26 cellular contexts compared by ENCODE assay signal in genomic region chr7:22128528-22128920, GRCh38.
DNase-seq lines count a peak whose midpoint lies in the region; ATAC-seq and TF ChIP-seq lines count a peak whose summit lies in the region.
"Had no signal": no experiment of that assay in that cellular context is flagged by ENCODE, and none has a peak within 500 bp of the region (broad histone marks: within the 10 kb centered on the region; RNA-seq: fewer than 3 reads in every experiment).

No MANE protein-coding gene starts in this region.

- H3K27me3 Mint-ChIP-seq in activated CD4-positive, alpha-beta memory T cell treated with anti-CD3 and anti-CD28 coated beads, Interleukin-2, amount 10 ng/mL, durations not matched to agents 7 days and 5 days, result peaks cover 35% of the 10 kb centered on the region

- no peak overlapping the region for H3K4me2 ChIP-seq in parathyroid adenoma (ENCODE audit: low read length)
- H3K4me2 ChIP-seq: A549 had no signal

- no peak overlapping the region for H3K9ac ChIP-seq in parathyroid adenoma
- H3K9ac ChIP-seq: GM23248 had no signal

- no peak for TF ChIP-seq EP300 in upper lobe of left lung (IDR thresholded peaks at IDR 0.05)

- H2AFZ ChIP-seq in parathyroid adenoma, result no peak overlapping the region
- H2AFZ ChIP-seq: GM23248 had no signal

- H3K4me1 Mint-ChIP-seq in activated CD4-positive, alpha-beta memory T cell treated with anti-CD3 and anti-CD28 coated beads, Interleukin-2, amount 10 ng/mL, durations not matched to agents 7 days and 5 days, result peaks cover 3% of the 10 kb centered on the region
- H3K4me1 Mint-ChIP-seq: CD8-positive, alpha-beta memory T cell had no signal

- H3K9me3 Mint-ChIP-seq in activated CD4-positive, alpha-beta memory T cell treated with anti-CD3 and anti-CD28 coated beads, Interleukin-2, amount 10 ng/mL, durations not matched to agents 7 days and 5 days, result no peaks in the 10 kb centered on the region
- H3K9me3 Mint-ChIP-seq: CD8-positive, alpha-beta memory T cell had no signal

- H3K27ac ChIP-seq in left ventricle myocardium inferior (replicated peaks), result peak overlapping the region; percentile 59
- peak overlapping the region; percentile 72 for H3K27ac ChIP-seq in WERI-Rb-1
- peak overlapping the region; percentile 73 for H3K27ac ChIP-seq in parathyroid adenoma
- peak overlapping the region; percentile 6 to 46 (median 23) for H3K27ac ChIP-seq in upper lobe of left lung
- H3K27ac ChIP-seq: A549, C4-2B, GM23248 had no signal

- TF ChIP-seq CTCF in left ventricle myocardium inferior (IDR thresholded peaks at IDR 0.05; ENCODE audit: borderline replicate concordance) (no peak), WERI-Rb-1 (IDR thresholded peaks at IDR 0.05; ENCODE audit: low read depth, low read length) (no peak), parathyroid adenoma (IDR thresholded peaks at IDR 0.05) (no peak), upper lobe of left lung (IDR thresholded peaks at IDR 0.05) (no peak)

- H3K27ac Mint-ChIP-seq in activated CD4-positive, alpha-beta memory T cell treated with anti-CD3 and anti-CD28 coated beads, Interleukin-2, amount 10 ng/mL, durations not matched to agents 7 days and 5 days, result no peak overlapping the region

- DNase-seq in left ventricle myocardium inferior (no peak), left cardiac atrium (no peak), WERI-Rb-1 (no peak), upper lobe of left lung (no peak), NCI-H446 treated with DMSO at 0.1 percent for 48 hours (lab: John Stamatoyannopoulos, UW) (no peak)
- no peak for DNase-seq in activated CD4-positive, alpha-beta memory T cell treated with anti-CD3 and anti-CD28 coated beads, Interleukin-2, amount 10 ng/mL, durations not matched to agents 7 days and 5 days
- DNase-seq: CD8-positive, alpha-beta memory T cell; DMS 273 treated with DMSO at 0.1 percent for 48 hours; DMS79; EL; GDM1; H7; KBM-7; MV-4-11; NCI-H1105; NCI-H1436 treated with DMSO at 0.1 percent for 48 hours; NCI-H1930; NCI-H2107; NCI-H524 treated with DMSO at 0.1 percent for 48 hours; RPMI8226; SHP77 had no signal

- no peaks in the 10 kb centered on the region for H3K36me3 Mint-ChIP-seq in activated CD4-positive, alpha-beta memory T cell treated with anti-CD3 and anti-CD28 coated beads, Interleukin-2, amount 10 ng/mL, durations not matched to agents 7 days and 5 days (ENCODE audit: low read depth)
- H3K36me3 Mint-ChIP-seq: CD8-positive, alpha-beta memory T cell had no signal

- H3K79me2 ChIP-seq in parathyroid adenoma, result peaks cover 3% of the 10 kb centered on the region

- TF ChIP-seq POLR2A in upper lobe of left lung (IDR thresholded peaks at IDR 0.05), result no peak

- no peaks in the 10 kb centered on the region for H3K27me3 ChIP-seq in left ventricle myocardium inferior (ENCODE audit: low read depth)
- no peaks in the 10 kb centered on the region for H3K27me3 ChIP-seq in WERI-Rb-1 (ENCODE audit: insufficient read depth, low read depth, severe bottlenecking)
- H3K27me3 ChIP-seq in parathyroid adenoma (ENCODE audit: control insufficient read depth, insufficient read depth, low read length), result no peaks in the 10 kb centered on the region
- H3K27me3 ChIP-seq in upper lobe of left lung, result no peaks in the 10 kb centered on the region

- H3K36me3 ChIP-seq in left ventricle myocardium inferior (peaks cover 29% of the 10 kb centered on the region), WERI-Rb-1 (peaks cover 22% of the 10 kb centered on the region), parathyroid adenoma (ENCODE audit: control insufficient read depth, insufficient read depth, low read length) (no peaks in the 10 kb centered on the region), upper lobe of left lung (peaks cover 0 to 96% (median 28%) of the 10 kb centered on the region in 4 donors)

- ATAC-seq in left cardiac atrium (no peak), upper lobe of left lung (ENCODE audit: low FRiP score in 2 of 2) (no peak)
- ATAC-seq: A549, GM12878 had no signal

- H3K4me3 ChIP-seq in left ventricle myocardium inferior, result no peak overlapping the region
- H3K4me3 ChIP-seq in WERI-Rb-1 (ENCODE audit: low read depth, low read length), result no peak overlapping the region
- no peak overlapping the region for H3K4me3 ChIP-seq in parathyroid adenoma (ENCODE audit: low read depth, low read length)
- no peak overlapping the region for H3K4me3 ChIP-seq in upper lobe of left lung
- H3K4me3 ChIP-seq: A549, GM12878, GM23248 had no signal

- POLR2A ChIA-PET in activated CD4-positive, alpha-beta memory T cell treated with anti-CD3 and anti-CD28 coated beads, Interleukin-2, amount 10 ng/mL, durations not matched to agents 7 days and 5 days (lab: Charles Lee), result no interaction called here

- H3K4me1 ChIP-seq in left ventricle myocardium inferior, result peaks cover 49% of the 10 kb centered on the region
- peaks cover 81% of the 10 kb centered on the region for H3K4me1 ChIP-seq in parathyroid adenoma
- peaks cover 0 to 12% (median 5%) of the 10 kb centered on the region in 4 donors for H3K4me1 ChIP-seq in upper lobe of left lung
- H3K4me1 ChIP-seq: A549 had no signal

- H3K4me3 Mint-ChIP-seq in activated CD4-positive, alpha-beta memory T cell treated with anti-CD3 and anti-CD28 coated beads, Interleukin-2, amount 10 ng/mL, durations not matched to agents 7 days and 5 days, result no peak overlapping the region
- H3K4me3 Mint-ChIP-seq: CD8-positive, alpha-beta memory T cell had no signal

- WGBS in upper lobe of left lung, 2 donors, result 95 to 100% methylated on average over 4 of the region's 4 CpGs

- H3K9me3 ChIP-seq in left ventricle myocardium inferior (replicated peaks) (no peaks in the 10 kb centered on the region), WERI-Rb-1 (ENCODE audit: severe bottlenecking) (no peaks in the 10 kb centered on the region), parathyroid adenoma (ENCODE audit: control insufficient read depth, low read length) (no peaks in the 10 kb centered on the region), upper lobe of left lung (no peaks in the 10 kb centered on the region)
- H3K9me3 ChIP-seq: A549 had no signal

- CTCF ChIA-PET in activated CD4-positive, alpha-beta memory T cell treated with anti-CD3 and anti-CD28 coated beads, Interleukin-2, amount 10 ng/mL, durations not matched to agents 7 days and 5 days (lab: Charles Lee), result interaction anchor here (1.1 kb wide), 1 partner anchor 19 kb away, joined by 3 read pairs; no protein-coding TSS in a partner anchor

- intact Hi-C loops in left ventricle myocardium inferior (cut with micrococcal nuclease) (no loop called here), left cardiac atrium (cut with DNase I) (loop anchor here in 1 of 2 donors (5.0 kb wide), 1 partner anchor 89 kb away; no protein-coding TSS in a partner anchor)

Comparison
In these comparisons a context has a peak if more than half of its experiments do, and no peak if none do; other contexts are left out.
1. H3K27ac ChIP-seq: peak in every context shown above with its lines; median percentile 73 in parathyroid adenoma; 72 in WERI-Rb-1; 59 in left ventricle myocardium inferior; 23 in upper lobe of left lung.